ENCODE assay signal across 9 cellular contexts in the genomic region with DNA sequence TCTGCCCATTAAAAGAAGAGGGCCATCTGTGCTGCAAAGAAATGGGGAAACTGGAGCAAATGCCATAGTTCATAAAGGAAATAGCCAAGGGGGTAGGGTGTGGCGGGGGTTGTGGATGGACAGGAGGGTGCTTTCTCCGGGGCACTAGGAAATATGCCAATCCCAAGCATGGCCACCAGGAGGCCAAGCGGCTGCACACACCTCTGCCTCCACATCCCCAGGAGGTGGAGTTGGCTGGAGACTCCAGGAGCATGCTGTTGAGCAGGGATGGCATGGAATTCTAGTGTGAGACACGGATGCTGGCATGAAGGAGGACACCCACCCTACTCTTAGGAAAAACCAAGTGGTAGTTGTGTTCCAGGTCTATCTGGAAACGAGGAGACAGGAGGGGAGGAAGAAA. TPM values are rescaled to one million over a fixed set of nuclear protein-coding genes. Genes with fewer than 3 reads are reported as not detected.
A peak's percentile ranks its signal among the peaks of the same experiment; 100 is the strongest.
DNase-seq lines count a peak whose midpoint lies in the region; ATAC-seq, FAIRE-seq and TF ChIP-seq lines count a peak whose summit lies in the region.
"Had no signal": no experiment of that assay in that cellular context is flagged by ENCODE, and none has a peak within 500 bp of the region (broad histone marks: within the 10 kb centered on the region; RNA-seq: fewer than 3 reads in every experiment).

No MANE protein-coding gene starts in this region.

- no peak overlapping the region for H3K4me3 Mint-ChIP-seq in astrocyte (ENCODE audit: unreplicated experiment)

- H2AFZ ChIP-seq in astrocyte (ENCODE audit: low read depth, low read length): no peak overlapping the region

- intact Hi-C loops in Right ventricle myocardium inferior (cut with DNase I) (no loop called here), cardiac septum (cut with DNase I) (no loop called here), lower lobe of right lung (cut with DNase I) (no loop called here), sciatic nerve (cut with DNase I) (no loop called here)

- H3K4me3 ChIP-seq in Peyer's patch (no peak overlapping the region), astrocyte (ENCODE audit: insufficient read depth, low read depth, low read length) (no peak overlapping the region), lower lobe of right lung (no peak overlapping the region), suprapubic skin (no peak overlapping the region)

- ATAC-seq in Right ventricle myocardium inferior (peak; percentile 44), lower lobe of right lung (peak; percentile 46 to 61), GM18520 (IDR thresholded peaks at IDR 0.05; ENCODE audit: unreplicated experiment) (no peak), sciatic nerve (no peak)

- H3K27ac Mint-ChIP-seq in astrocyte (ENCODE audit: unreplicated experiment): no peak overlapping the region

- no peaks in the 10 kb centered on the region for H3K27me3 ChIP-seq in Peyer's patch
- H3K27me3 ChIP-seq in astrocyte (ENCODE audit: insufficient read depth, low read length): no peaks in the 10 kb centered on the region
- H3K27me3 ChIP-seq in lower lobe of right lung (ENCODE audit: low read depth): no peaks in the 10 kb centered on the region
- no peaks in the 10 kb centered on the region for H3K27me3 ChIP-seq in suprapubic skin

- no peak for DNase-seq in Right ventricle myocardium inferior (ENCODE audit: missing footprints)
- no peak for DNase-seq in cardiac septum (ENCODE audit: low spot score)
- peak; percentile 25 to 65 (median 59) for DNase-seq in Peyer's patch
- DNase-seq in astrocyte (ENCODE audit: low read depth): no peak
- no peak for DNase-seq in lower lobe of right lung
- no peak for DNase-seq in suprapubic skin (ENCODE audit: low spot score in 2 of 2)
- DNase-seq in sciatic nerve (ENCODE audit: low spot score): no peak

- H3K9me3 ChIP-seq in Peyer's patch (no peaks in the 10 kb centered on the region), astrocyte (ENCODE audit: insufficient read depth, low read depth, low read length) (no peaks in the 10 kb centered on the region), lower lobe of right lung (no peaks in the 10 kb centered on the region), suprapubic skin (no peaks in the 10 kb centered on the region)

- no peaks in the 10 kb centered on the region for H4K20me1 ChIP-seq in astrocyte (ENCODE audit: insufficient read depth, low read length)

- H3K36me3 ChIP-seq in Peyer's patch (peaks cover 0 to 12% (median 0%) of the 10 kb centered on the region in 3 donors), astrocyte (ENCODE audit: insufficient read depth, low read length) (peaks cover 13% of the 10 kb centered on the region), lower lobe of right lung (peaks cover 18% of the 10 kb centered on the region), suprapubic skin (no peaks in the 10 kb centered on the region)

- TF ChIP-seq POLR2A in Peyer's patch (IDR thresholded peaks at IDR 0.05): no peak
- no peak for TF ChIP-seq POLR2A in suprapubic skin (IDR thresholded peaks at IDR 0.05)

- peaks cover 3% of the 10 kb centered on the region for H3K36me3 Mint-ChIP-seq in astrocyte (ENCODE audit: low read depth, unreplicated experiment)

- WGBS in suprapubic skin: 63% methylated on average over 5 of the region's 5 CpGs

- TF ChIP-seq CTCF in Peyer's patch (IDR thresholded peaks at IDR 0.05) (peak in 5 of 6 experiments; percentile 39 to 57 (median 42)), astrocyte (IDR thresholded peaks at IDR 0.05; ENCODE audit: insufficient read depth, low read depth, low read length) (peak; percentile 34), lower lobe of right lung (IDR thresholded peaks at IDR 0.05) (peak; percentile 47), suprapubic skin (IDR thresholded peaks at IDR 0.05) (peak in 1 of 2 donors; percentile 30)

- H3K79me2 ChIP-seq in astrocyte (ENCODE audit: insufficient read depth, low read length): peaks cover 43% of the 10 kb centered on the region

- H3K9ac ChIP-seq in astrocyte (ENCODE audit: low read length): no peak overlapping the region

- FAIRE-seq in astrocyte (lab: Jason Lieb, UNC): no peak
- FAIRE-seq: endometrium had no signal

- H3K9me3 Mint-ChIP-seq in astrocyte (ENCODE audit: unreplicated experiment): no peaks in the 10 kb centered on the region

- peaks cover 6% of the 10 kb centered on the region for H3K27me3 Mint-ChIP-seq in astrocyte (ENCODE audit: low read depth, unreplicated experiment)

- TF ChIP-seq EP300 in suprapubic skin (IDR thresholded peaks at IDR 0.05): no peak

- H3K4me1 Mint-ChIP-seq in astrocyte (ENCODE audit: low read depth, unreplicated experiment): peaks cover 5% of the 10 kb centered on the region

- no peak overlapping the region for H3K4me2 ChIP-seq in astrocyte (ENCODE audit: low read length)

- no peaks in the 10 kb centered on the region for H3K4me1 ChIP-seq in Peyer's patch
- H3K4me1 ChIP-seq in astrocyte (ENCODE audit: insufficient read depth, low read length): peaks cover 21% of the 10 kb centered on the region
- peaks cover 5% of the 10 kb centered on the region for H3K4me1 ChIP-seq in lower lobe of right lung
- peaks cover 11% of the 10 kb centered on the region for H3K4me1 ChIP-seq in suprapubic skin

- H3K27ac ChIP-seq in Peyer's patch: peak overlapping the region in 1 of 4 donors; percentile 24
- H3K27ac ChIP-seq in astrocyte (ENCODE audit: low read depth, low read length): no peak overlapping the region
- no peak overlapping the region for H3K27ac ChIP-seq in lower lobe of right lung
- H3K27ac ChIP-seq in suprapubic skin: no peak overlapping the region

RNA-seq across cellular contexts. Expression of a gene that starts 25.2 kb away (rescaled TPM):
- 41.8 TPM for total RNA-seq in Right ventricle myocardium inferior
- 37.3 TPM for total RNA-seq in cardiac septum
- 10 to 100 TPM in 3 of 4 donors, 1 to 10 TPM in 1; 8.6 to 16.5 (median 11.5) TPM for total RNA-seq in Peyer's patch
- 11.4 and 22.3 TPM in 2 replicates for total RNA-seq in astrocyte
- total RNA-seq in lower lobe of right lung: 14.6 TPM
- 1 to 10 TPM; 1.0 to 4.3 (median 2.6) TPM for total RNA-seq in suprapubic skin
- 125 TPM for total RNA-seq in sciatic nerve

RNA-seq across cellular contexts. Expression of a gene that starts 54.3 kb away (rescaled TPM):
- total RNA-seq in Right ventricle myocardium inferior (276 TPM), cardiac septum (159 TPM), Peyer's patch (10 to 100 TPM; 15.7 to 48.3 (median 36.1) TPM), astrocyte (213 and 224 TPM in 2 replicates), lower lobe of right lung (124 TPM), suprapubic skin (10 to 100 TPM; 28.2 to 63.5 (median 54.4) TPM), sciatic nerve (110 TPM)

Comparison
In these comparisons a context has a peak if more than half of its experiments do, and no peak if none do; other contexts are left out.
1. ATAC-seq: peak in Right ventricle myocardium inferior (single experiment) and lower lobe of right lung (2 of 2); none in GM18520 (single experiment) and sciatic nerve (single experiment).
2. DNase-seq: peak in Peyer's patch (3 of 3); none in Right ventricle myocardium inferior (single experiment), cardiac septum (single experiment), astrocyte (single experiment), lower lobe of right lung (single experiment), suprapubic skin (0 of 2) and sciatic nerve (single experiment).